Comparison of ENCODE assay signal across 10 cellular contexts in genomic region chr20:58048096-58048702, GRCh38.
DNase-seq lines count a peak whose midpoint lies in the region; ATAC-seq and TF ChIP-seq lines count a peak whose summit lies in the region.
"Had no signal": no experiment of that assay in that cellular context is flagged by ENCODE, and none has a peak within 500 bp of the region (broad histone marks: within the 10 kb centered on the region; RNA-seq: fewer than 3 reads in every experiment).

No MANE protein-coding gene starts in this region.

- TF ChIP-seq CTCF in cardiac fibroblast (IDR thresholded peaks at IDR 0.05; ENCODE audit: low read depth, low read length): no peak
- TF ChIP-seq CTCF in neural crest cell (conservative IDR thresholded peaks at IDR 0.05): no peak
- TF ChIP-seq CTCF in GM13976 (IDR thresholded peaks at IDR 0.05; ENCODE audit: borderline replicate concordance, control extremely low read depth, extremely low read depth, insufficient read depth, missing control alignments): no peak

- H3K27me3 Mint-ChIP-seq in neural crest cell (ENCODE audit: low read depth): peaks cover 31% of the 10 kb centered on the region

- H3K9me3 Mint-ChIP-seq in neural crest cell: peaks cover 4% of the 10 kb centered on the region

- no peak overlapping the region for H3K4me3 ChIP-seq in cardiac fibroblast (replicated peaks in 1 of 2; ENCODE audit: low read depth in 2 of 2, low read length in 2 of 2)

- H3K4me3 Mint-ChIP-seq in neural crest cell: no peak overlapping the region
- H3K4me3 Mint-ChIP-seq: central memory CD8-positive, alpha-beta T cell; stimulated activated naive CD8-positive, alpha-beta T cell treated with anti-CD3 and anti-CD28 coated beads, Interleukin-15, amount 100 ng/mL, for 72 hours had no signal

- H3K4me1 Mint-ChIP-seq in neural crest cell: peaks cover 12% of the 10 kb centered on the region
- H3K4me1 Mint-ChIP-seq: central memory CD8-positive, alpha-beta T cell; stimulated activated naive CD8-positive, alpha-beta T cell treated with anti-CD3 and anti-CD28 coated beads, Interleukin-15, amount 100 ng/mL, for 72 hours had no signal

- ATAC-seq in GM18907 (IDR thresholded peaks at IDR 0.05; ENCODE audit: unreplicated experiment): no peak
- no peak for ATAC-seq in GM19324 (IDR thresholded peaks at IDR 0.05; ENCODE audit: low FRiP score, unreplicated experiment)
- ATAC-seq in GM21423 (IDR thresholded peaks at IDR 0.05; ENCODE audit: unreplicated experiment): no peak
- ATAC-seq: stimulated activated naive CD8-positive, alpha-beta T cell treated with anti-CD3 and anti-CD28 coated beads, Interleukin-15, amount 100 ng/mL, for 72 hours had no signal

- no peak overlapping the region for H3K27ac Mint-ChIP-seq in neural crest cell (ENCODE audit: unreplicated experiment)

- in situ Hi-C loops in G401 (cut with HindIII; ENCODE audit: low sequenced_read_pairs): no loop called here
- in situ Hi-C loops in GM13976 (cut with MboI; ENCODE audit: low sequenced_read_pairs, unreplicated experiment): no loop called here

- DNase-seq in G401 (ENCODE audit: low spot score) (peak; percentile 5), NCI-H2171 (lab: John Stamatoyannopoulos, UW) (peak; percentile 16), cardiac fibroblast (ENCODE audit: low read depth in 2 of 2) (peak; percentile 20 to 45), neural crest cell (ENCODE audit: low read depth, low spot score) (peak; percentile 35), GM13976 (ENCODE audit: low spot score) (no peak)
- DNase-seq: stimulated activated naive CD8-positive, alpha-beta T cell treated with anti-CD3 and anti-CD28 coated beads, Interleukin-15, amount 100 ng/mL, for 72 hours had no signal

- no peaks in the 10 kb centered on the region for H3K36me3 Mint-ChIP-seq in neural crest cell (ENCODE audit: low read depth)
